Comparison of ENCODE assay signal across 17 cellular contexts in the genomic region with DNA sequence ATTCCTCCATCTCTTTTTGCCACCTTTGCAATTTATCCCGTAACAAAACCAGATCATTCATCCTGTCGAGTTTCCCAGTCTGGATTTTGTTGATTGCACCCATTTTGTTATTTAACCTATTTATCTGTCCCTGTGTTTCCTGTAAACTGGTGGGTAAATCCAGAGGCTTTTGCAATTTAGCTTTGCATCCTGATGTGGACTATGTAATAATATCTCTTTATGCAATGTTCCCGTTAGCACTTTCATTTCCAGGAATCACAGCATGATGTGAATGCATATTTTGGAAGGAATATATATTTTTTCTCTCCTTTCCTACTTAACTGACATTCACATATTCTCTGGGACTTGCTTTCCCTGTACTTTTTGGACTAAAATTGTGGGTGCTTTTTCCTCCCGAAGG.
DNase-seq lines count a peak whose midpoint lies in the region; ATAC-seq and TF ChIP-seq lines count a peak whose summit lies in the region.
"Had no signal": no experiment of that assay in that cellular context is flagged by ENCODE, and none has a peak within 500 bp of the region (broad histone marks: within the 10 kb centered on the region; RNA-seq: fewer than 3 reads in every experiment).

No MANE protein-coding gene starts in this region.

- H3F3A ChIP-seq in GM23338 (replicated peaks; ENCODE audit: low read depth), result no peaks in the 10 kb centered on the region

- 0 out of 2 replicates have a peak, but pooled peaks cover under 1% of the 10 kb centered on the region for H3K36me3 ChIP-seq in GM23338 (ENCODE audit: insufficient read depth)
- H3K36me3 ChIP-seq: BLaER1 treated with 17β-estradiol and CSF1 and Interleukin-3, amounts not matched to agents 10 nM and 100 nM had no signal

- H3K27ac Mint-ChIP-seq in GM23338, result no peak overlapping the region
- H3K27ac Mint-ChIP-seq in natural killer cell, result no peak overlapping the region
- H3K27ac Mint-ChIP-seq: B cell; CD4-positive, alpha-beta T cell; CD8-positive, alpha-beta T cell had no signal

- H3K4me3 Mint-ChIP-seq in GM23338 (no peak overlapping the region), natural killer cell (no peak overlapping the region)
- H3K4me3 Mint-ChIP-seq: B cell; CD4-positive, alpha-beta T cell; CD8-positive, alpha-beta T cell had no signal

- no peaks in the 10 kb centered on the region for H3K27me3 ChIP-seq in GM23338 (ENCODE audit: insufficient read depth)
- H3K27me3 ChIP-seq: BLaER1 treated with 17β-estradiol and CSF1 and Interleukin-3, amounts not matched to agents 10 nM and 100 nM had no signal

- TF ChIP-seq CTCF in GM23338 (conservative IDR thresholded peaks at IDR 0.05; ENCODE audit: low read depth in 2 of 2), result no peak
- TF ChIP-seq CTCF in fibroblast of pulmonary artery (IDR thresholded peaks at IDR 0.05; ENCODE audit: low read length, missing control alignments), result no peak
- TF ChIP-seq CTCF in natural killer cell (IDR thresholded peaks at IDR 0.05), result no peak

- H3K4me1 Mint-ChIP-seq in GM23338, result peaks cover 13% of the 10 kb centered on the region
- no peaks in the 10 kb centered on the region for H3K4me1 Mint-ChIP-seq in natural killer cell
- H3K4me1 Mint-ChIP-seq: B cell had no signal

- H3K36me3 Mint-ChIP-seq in GM23338 (ENCODE audit: low read depth) (no peaks in the 10 kb centered on the region), natural killer cell (no peaks in the 10 kb centered on the region)
- H3K36me3 Mint-ChIP-seq: CD8-positive, alpha-beta T cell had no signal

- intact Hi-C loops in natural killer cell (cut with micrococcal nuclease), result no loop called here

- no peak for DNase-seq in GM23338 (ENCODE audit: low spot score)
- DNase-seq in fibroblast of gingiva (ENCODE audit: low read depth), result peak; percentile 54
- DNase-seq in fibroblast of pulmonary artery (ENCODE audit: low read depth), result peak; percentile 35
- no peak for DNase-seq in DMS 273 (lab: John Stamatoyannopoulos, UW; ENCODE audit: unreplicated experiment)
- DNase-seq in natural killer cell, result no peak
- DNase-seq: AML-193; CD4-positive, alpha-beta T cell; CD8-positive, alpha-beta T cell; COR-L47; DMS79 treated with DMSO at 0.1 percent for 48 hours; GF-D8 had no signal

- ATAC-seq in GM23338 (no peak), natural killer cell (no peak), HG03135 (IDR thresholded peaks at IDR 0.05; ENCODE audit: unreplicated experiment) (no peak)
- ATAC-seq: A549; CD8-positive, alpha-beta T cell had no signal

- no peaks in the 10 kb centered on the region for H4K20me1 ChIP-seq in GM23338 (replicated peaks; ENCODE audit: insufficient read depth)
- H4K20me1 ChIP-seq: BLaER1 treated with 17β-estradiol and CSF1 and Interleukin-3, amounts not matched to agents 10 nM and 100 nM had no signal

- H3K4me2 ChIP-seq in GM23338, result 0 out of 2 replicates have a peak overlapping the region, but pooled peaks have one; percentile 35
- H3K4me2 ChIP-seq: A549; BLaER1 treated with 17β-estradiol and CSF1 and Interleukin-3, amounts not matched to agents 10 nM and 100 nM had no signal

- H3K4me3 ChIP-seq in GM23338, result no peak overlapping the region
- no peak overlapping the region for H3K4me3 ChIP-seq in fibroblast of pulmonary artery (replicated peaks; ENCODE audit: low read depth, low read length)
- H3K4me3 ChIP-seq: A549; BLaER1 treated with 17β-estradiol and CSF1 and Interleukin-3, amounts not matched to agents 10 nM and 100 nM had no signal

- H3K9me2 ChIP-seq in GM23338 (ENCODE audit: insufficient read depth), result peaks cover 13% of the 10 kb centered on the region; the same call in 1 of the 2 replicates

- H2AFZ ChIP-seq in GM23338, result peak overlapping the region; percentile 33; the same call in 1 of the 2 replicates

- H3K27ac ChIP-seq in GM23338 (ENCODE audit: low read depth), result no peak overlapping the region
- H3K27ac ChIP-seq: 22Rv1; A549; BLaER1 treated with 17β-estradiol and CSF1 and Interleukin-3, amounts not matched to agents 10 nM and 100 nM; C4-2B had no signal

- H3K9me3 Mint-ChIP-seq in GM23338 (0 out of 3 replicates have a peak, but pooled peaks cover under 1% of the 10 kb centered on the region), natural killer cell (peaks cover 0 to 2% of the 10 kb centered on the region in 2 donors)

- H3K4me1 ChIP-seq in GM23338 (ENCODE audit: insufficient read depth), result peaks cover 22% of the 10 kb centered on the region
- H3K4me1 ChIP-seq: A549; BLaER1 treated with 17β-estradiol and CSF1 and Interleukin-3, amounts not matched to agents 10 nM and 100 nM had no signal

- H3K79me2 ChIP-seq in GM23338 (replicated peaks; ENCODE audit: insufficient read depth), result no peaks in the 10 kb centered on the region

- no peaks in the 10 kb centered on the region for H3K27me3 Mint-ChIP-seq in GM23338 (ENCODE audit: insufficient read depth, low read depth, poor library complexity)
- peaks cover 14 to 34% of the 10 kb centered on the region in 2 donors for H3K27me3 Mint-ChIP-seq in natural killer cell (ENCODE audit: low read depth in 2 of 2)
- H3K27me3 Mint-ChIP-seq: B cell had no signal

TF ChIP-seq in GM23338, 12 proteins besides CTCF, POLR2A, EP300 and RAD21:
- TF ChIP-seq JUNB (IDR thresholded peaks at IDR 0.05; ENCODE audit: unreplicated experiment), result no peak
- TF ChIP-seq REST (IDR thresholded peaks at IDR 0.05; ENCODE audit: unreplicated experiment), result no peak

Comparison
In these comparisons a context has a peak if more than half of its experiments do, and no peak if none do; other contexts are left out.
1. DNase-seq: peak in fibroblast of gingiva (single experiment) and fibroblast of pulmonary artery (single experiment); none in GM23338 (single experiment), DMS 273 (single experiment) and natural killer cell (single experiment).